Comparison of ENCODE assay signal across 1 cellular context in genomic region chr19:49987159-49987698, GRCh38.
TF ChIP-seq lines count a peak whose summit lies in the region.

No MANE protein-coding gene starts in this region.

TF ChIP-seq in H1, 55 proteins besides CTCF, POLR2A, EP300 and RAD21:
- peak; percentile 72; the same call in 1 of the 2 replicates for TF ChIP-seq YY1 (IDR thresholded peaks at IDR 0.05; ENCODE audit: low read depth, low read length)
- TF ChIP-seq SUZ12 (IDR thresholded peaks at IDR 0.05; ENCODE audit: low read length), result no peak
- TF ChIP-seq SIRT6 (IDR thresholded peaks at IDR 0.05; ENCODE audit: low read length), result no peak
- TF ChIP-seq CREB1 (IDR thresholded peaks at IDR 0.05), result peak; percentile 77
- TF ChIP-seq MAX (IDR thresholded peaks at IDR 0.05), result peak; percentile 95
- TF ChIP-seq POU5F1 (IDR thresholded peaks at IDR 0.05; ENCODE audit: low read depth, low read length), result no peak
- no peak for TF ChIP-seq SP2 (IDR thresholded peaks at IDR 0.05; ENCODE audit: low read length)
- no peak for TF ChIP-seq CHD2 (IDR thresholded peaks at IDR 0.05; ENCODE audit: low read length)
- no peak for TF ChIP-seq JUND (IDR thresholded peaks at IDR 0.05; ENCODE audit: low read length)
- no peak for TF ChIP-seq ASH2L (IDR thresholded peaks at IDR 0.05; ENCODE audit: low read length)
- peak; percentile 88 for TF ChIP-seq POLR2AphosphoS5 (IDR thresholded peaks at IDR 0.05; ENCODE audit: low read depth, low read length)
- peak; percentile 94 for TF ChIP-seq SP4 (IDR thresholded peaks at IDR 0.05; ENCODE audit: low read length)
- TF ChIP-seq BCL11A (IDR thresholded peaks at IDR 0.05; ENCODE audit: low read depth in 2 of 2, low read length in 2 of 2), result no peak
- no peak for TF ChIP-seq NRF1 (IDR thresholded peaks at IDR 0.05; ENCODE audit: low read depth, low read length)
- no peak for TF ChIP-seq CHD7 (IDR thresholded peaks at IDR 0.05; ENCODE audit: insufficient replicate concordance, low read length)
- peak; percentile 40 for TF ChIP-seq NANOG (IDR thresholded peaks at IDR 0.05; ENCODE audit: insufficient read depth, low read depth, low read length, poor library complexity, severe bottlenecking)
- TF ChIP-seq RFX5 (IDR thresholded peaks at IDR 0.05; ENCODE audit: borderline replicate concordance, low read depth, low read length), result no peak
- TF ChIP-seq TAF7 (optimal IDR thresholded peaks at IDR 0.05; ENCODE audit: borderline replicate concordance, low read depth, low read length), result peak; percentile 99
- TF ChIP-seq ZNF274 (IDR thresholded peaks at IDR 0.05; ENCODE audit: borderline replicate concordance, extremely low read depth, low read length), result no peak
- no peak for TF ChIP-seq EGR1 (IDR thresholded peaks at IDR 0.05; ENCODE audit: borderline replicate concordance, low read depth, low read length)
- TF ChIP-seq JUN (IDR thresholded peaks at IDR 0.05; ENCODE audit: low read depth, low read length), result no peak
- peak; percentile 8; the same call in 1 of the 2 replicates for TF ChIP-seq KDM1A (IDR thresholded peaks at IDR 0.05; ENCODE audit: borderline replicate concordance, low read length)
- no peak for TF ChIP-seq CHD1 (IDR thresholded peaks at IDR 0.05; ENCODE audit: low read depth, low read length)
- TF ChIP-seq HDAC6 (IDR thresholded peaks at IDR 0.05; ENCODE audit: low read depth, low read length), result no peak
- TF ChIP-seq BRCA1 (IDR thresholded peaks at IDR 0.05; ENCODE audit: low read depth, low read length), result no peak
- TF ChIP-seq SRF (IDR thresholded peaks at IDR 0.05; ENCODE audit: low read depth, low read length), result no peak
- no peak for TF ChIP-seq E2F6 (IDR thresholded peaks at IDR 0.05)
- peak; percentile 69; the same call in 1 of the 2 replicates for TF ChIP-seq GABPA (IDR thresholded peaks at IDR 0.05; ENCODE audit: borderline replicate concordance, insufficient read depth, low read length)
- no peak for TF ChIP-seq CBX5 (IDR thresholded peaks at IDR 0.05; ENCODE audit: low read depth, low read length)
- TF ChIP-seq PHF8 (conservative IDR thresholded peaks at IDR 0.05; ENCODE audit: low read depth, low read length), result no peak
- TF ChIP-seq FOSL1 (IDR thresholded peaks at IDR 0.05; ENCODE audit: insufficient read depth, low read depth, low read length), result no peak
- no peak for TF ChIP-seq KDM5A (IDR thresholded peaks at IDR 0.05; ENCODE audit: low read length)
- TF ChIP-seq TCF12 (IDR thresholded peaks at IDR 0.05; ENCODE audit: low read depth, low read length), result peak; percentile 87; the same call in 1 of the 2 replicates
- TF ChIP-seq TEAD4 (IDR thresholded peaks at IDR 0.05; ENCODE audit: low read depth, low read length), result peak; percentile 54
- TF ChIP-seq TAF1 (IDR thresholded peaks at IDR 0.05; ENCODE audit: low read depth, low read length), result no peak
- no peak for TF ChIP-seq KDM4A (IDR thresholded peaks at IDR 0.05; ENCODE audit: low read depth, low read length, severe bottlenecking)
- TF ChIP-seq TBP (IDR thresholded peaks at IDR 0.05; ENCODE audit: low read depth, low read length), result no peak
- TF ChIP-seq BACH1 (IDR thresholded peaks at IDR 0.05; ENCODE audit: low read length), result no peak
- TF ChIP-seq USF2 (IDR thresholded peaks at IDR 0.05; ENCODE audit: low read length), result no peak
- TF ChIP-seq CBX8 (IDR thresholded peaks at IDR 0.05; ENCODE audit: borderline replicate concordance, low read depth, low read length), result no peak
- no peak for TF ChIP-seq CEBPB (IDR thresholded peaks at IDR 0.05; ENCODE audit: low read depth, low read length)
- no peak for TF ChIP-seq MAFK (IDR thresholded peaks at IDR 0.05; ENCODE audit: low read depth, low read length)
- peak; percentile 68; the same call in 1 of the 2 replicates for TF ChIP-seq SP1 (IDR thresholded peaks at IDR 0.05; ENCODE audit: low read depth, low read length)
- TF ChIP-seq ATF2 (IDR thresholded peaks at IDR 0.05; ENCODE audit: low read length), result peak; percentile 96
- no peak for TF ChIP-seq ATF3 (IDR thresholded peaks at IDR 0.05; ENCODE audit: insufficient read depth, low read depth, low read length)
- TF ChIP-seq EZH2 (IDR thresholded peaks at IDR 0.05; ENCODE audit: low read depth, low read length, severe bottlenecking), result no peak
- peak; percentile 100 for TF ChIP-seq HDAC2 (IDR thresholded peaks at IDR 0.05; ENCODE audit: borderline replicate concordance in 1 of 2, low read depth in 2 of 2, low read length in 2 of 2)
- peak; percentile 100 for TF ChIP-seq SAP30 (IDR thresholded peaks at IDR 0.05; ENCODE audit: insufficient read depth, insufficient replicate concordance, low read length)
- no peak for TF ChIP-seq GTF2F1 (IDR thresholded peaks at IDR 0.05; ENCODE audit: borderline replicate concordance, low read depth, low read length)
- TF ChIP-seq SIN3A (conservative IDR thresholded peaks at IDR 0.05 in 1 of 2, IDR thresholded peaks at IDR 0.05 in 1 of 2; ENCODE audit: low read depth in 1 of 2, low read length in 2 of 2), result peak; percentile 100
- no peak for TF ChIP-seq RXRA (IDR thresholded peaks at IDR 0.05; ENCODE audit: insufficient read depth, low read depth, low read length)
- TF ChIP-seq SIX5 (IDR thresholded peaks at IDR 0.05; ENCODE audit: low read depth, low read length), result no peak
- peak; percentile 74 for TF ChIP-seq CTBP2 (IDR thresholded peaks at IDR 0.05; ENCODE audit: borderline replicate concordance, insufficient read depth, insufficient read length, low read length)
- TF ChIP-seq RNF2 (IDR thresholded peaks at IDR 0.05; ENCODE audit: borderline replicate concordance, low read depth, low read length, missing control alignments, poor library complexity, severe bottlenecking), result no peak
- TF ChIP-seq RBBP5 (IDR thresholded peaks at IDR 0.05; ENCODE audit: borderline replicate concordance, low read depth, low read length), result no peak
TF ChIP-seq in H1: peak in this region for 17.
